In genomic region chr5:79269733-79270166, GRCh38 we compare ENCODE assay signal across 1 cellular context.
TF ChIP-seq lines count a peak whose summit lies in the region.

No MANE protein-coding gene starts in this region.

TF ChIP-seq in GM12878, 131 proteins besides CTCF, POLR2A, EP300 and RAD21:
- no peak for TF ChIP-seq SREBF1 (IDR thresholded peaks at IDR 0.05; ENCODE audit: low read length)
- no peak for TF ChIP-seq NKRF (conservative IDR thresholded peaks at IDR 0.05)
- no peak for TF ChIP-seq REST (IDR thresholded peaks at IDR 0.05; ENCODE audit: low read depth, low read length)
TF ChIP-seq in GM12878: peak in this region for 0.
